Comparison of ENCODE assay signal across 12 cellular contexts in genomic region chr19:49663224-49663623, GRCh38. TPM values are rescaled to one million over a fixed set of nuclear protein-coding genes. Genes with fewer than 3 reads are reported as not detected.
DNase-seq lines count a peak whose midpoint lies in the region; ATAC-seq, FAIRE-seq and TF ChIP-seq lines count a peak whose summit lies in the region.
"Had no signal": no experiment of that assay in that cellular context is flagged by ENCODE, and none has a peak within 500 bp of the region (broad histone marks: within the 10 kb centered on the region; RNA-seq: fewer than 3 reads in every experiment).

No MANE protein-coding gene starts in this region.

- H3K36me3 ChIP-seq in CD8-positive, alpha-beta memory T cell (ENCODE audit: insufficient read depth, low read length), result peaks cover 33% of the 10 kb centered on the region
- peaks cover 23% of the 10 kb centered on the region for H3K36me3 ChIP-seq in astrocyte (ENCODE audit: insufficient read depth, low read length)
- peaks cover 42 to 59% of the 10 kb centered on the region in 2 donors for H3K36me3 ChIP-seq in neuronal stem cell (replicated peaks in 1 of 2; ENCODE audit: control insufficient read depth in 2 of 2, insufficient read depth in 2 of 2, low read length in 2 of 2)
- peaks cover 19 to 37% of the 10 kb centered on the region in 2 experiments for H3K36me3 ChIP-seq in SK-N-SH (replicated peaks in 1 of 2; ENCODE audit: control insufficient read depth in 1 of 2, insufficient read depth in 2 of 2, low read length in 1 of 2)

- no peak for ATAC-seq in HG02981 (IDR thresholded peaks at IDR 0.05; ENCODE audit: unreplicated experiment)

- H3K27ac Mint-ChIP-seq in CD8-positive, alpha-beta memory T cell, result peak overlapping the region; percentile 74 to 100 (median 98)
- H3K27ac Mint-ChIP-seq in IgD-negative memory B cell, result peak overlapping the region in 2 of 3 donors; percentile 98 to 99
- H3K27ac Mint-ChIP-seq in astrocyte (ENCODE audit: unreplicated experiment), result peak overlapping the region; percentile 31

- TF ChIP-seq CTCF in astrocyte (IDR thresholded peaks at IDR 0.05; ENCODE audit: insufficient read depth, low read depth, low read length) (no peak), SK-N-SH (IDR thresholded peaks at IDR 0.05) (no peak)

- POLR2A ChIA-PET in CD8-positive, alpha-beta memory T cell (lab: Charles Lee), result interaction anchor here (0.7 to 3.9 kb wide), 5 partner anchors 11 to 671 kb away, joined by 4 to 61 read pairs (median 14); partner anchors contain the start of genes PRMT1, RRAS and SCAF1
- POLR2A ChIA-PET in SK-N-SH (lab: Yijun Ruan, JAX), result interaction anchor here (2.2 kb wide), 1 partner anchor 17 kb away, joined by 7 read pairs; no protein-coding TSS in a partner anchor

- no peak for FAIRE-seq in astrocyte (lab: Jason Lieb, UNC)
- FAIRE-seq: GM12892, kidney had no signal

- CTCF ChIA-PET in CD8-positive, alpha-beta memory T cell (lab: Charles Lee), result interaction anchor here (1.4 to 3.7 kb wide), 3 partner anchors 11 to 22 kb away, joined by 3 to 26 read pairs (median 13); partner anchors contain the start of genes RRAS and SCAF1
- CTCF ChIA-PET in SK-N-SH (lab: Yijun Ruan, JAX), result interaction anchor here (9.4 kb wide), 1 partner anchor 13 kb away, joined by 78 read pairs; the partner anchor contains the start of gene PRMT1

- H3K4me1 Mint-ChIP-seq in CD8-positive, alpha-beta memory T cell, result peaks cover 31 to 55% (median 40%) of the 10 kb centered on the region in 3 donors
- H3K4me1 Mint-ChIP-seq in IgD-negative memory B cell, result peaks cover 17 to 21% (median 18%) of the 10 kb centered on the region in 3 donors
- H3K4me1 Mint-ChIP-seq in astrocyte (ENCODE audit: low read depth, unreplicated experiment), result peaks cover 9% of the 10 kb centered on the region

- H2BK120ac ChIP-seq in neuronal stem cell (ENCODE audit: low read depth, low read length), result no peak overlapping the region

- no peak overlapping the region for H2BK12ac ChIP-seq in neuronal stem cell (ENCODE audit: low read length)

- H3K4me3 ChIP-seq in CD8-positive, alpha-beta memory T cell (ENCODE audit: low read length), result peak overlapping the region; percentile 99
- H3K4me3 ChIP-seq in astrocyte (ENCODE audit: insufficient read depth, low read depth, low read length), result no peak overlapping the region
- no peak overlapping the region for H3K4me3 ChIP-seq in neuronal stem cell (ENCODE audit: low read length in 2 of 2)
- H3K4me3 ChIP-seq in SK-N-SH (ENCODE audit: low read depth in 2 of 2, low read length in 1 of 2), result no peak overlapping the region

- H3K9me3 Mint-ChIP-seq in CD8-positive, alpha-beta memory T cell, result no peaks in the 10 kb centered on the region
- H3K9me3 Mint-ChIP-seq in IgD-negative memory B cell (no peaks in the 10 kb centered on the region), astrocyte (ENCODE audit: unreplicated experiment) (no peaks in the 10 kb centered on the region)

- no peak overlapping the region for H3K18ac ChIP-seq in neuronal stem cell (ENCODE audit: low read length)

- H3K9me2 ChIP-seq in SK-N-SH, result no peaks in the 10 kb centered on the region

- no peak overlapping the region for H3K4me2 ChIP-seq in astrocyte (ENCODE audit: low read length)
- no peak overlapping the region for H3K4me2 ChIP-seq in neuronal stem cell (ENCODE audit: insufficient read depth, low read length, poor library complexity, severe bottlenecking)
- no peak overlapping the region for H3K4me2 ChIP-seq in SK-N-SH

- H3K9me3 ChIP-seq in CD8-positive, alpha-beta memory T cell (ENCODE audit: low read length), result no peaks in the 10 kb centered on the region
- H3K9me3 ChIP-seq in astrocyte (ENCODE audit: insufficient read depth, low read depth, low read length) (peaks cover 4% of the 10 kb centered on the region), neuronal stem cell (replicated peaks in 1 of 2; ENCODE audit: control insufficient read depth in 2 of 2, insufficient read depth in 1 of 2, low read depth in 1 of 2, low read length in 2 of 2) (peaks cover 4 to 5% of the 10 kb centered on the region in 2 donors), SK-N-SH (no peaks in the 10 kb centered on the region)

- WGBS in neuronal stem cell (ENCODE audit: extremely low coverage in 2 of 2, insufficient read length in 2 of 2, insufficient replicate concordance in 1 of 2), 2 donors, result no CpG with 5 or more reads among the region's 12 CpGs
- 89% methylated on average over 6 of the region's 12 CpGs for WGBS in SK-N-SH (ENCODE audit: low lambda C conversion rate)

- H4K8ac ChIP-seq in neuronal stem cell (ENCODE audit: low read depth, low read length), result no peak overlapping the region

- H3K4me3 Mint-ChIP-seq in CD8-positive, alpha-beta memory T cell, result peak overlapping the region; percentile 95 to 99 (median 97)
- H3K4me3 Mint-ChIP-seq in IgD-negative memory B cell (peak overlapping the region in 2 of 4 donors; percentile 80 to 96), astrocyte (ENCODE audit: unreplicated experiment) (no peak overlapping the region)

- no peak overlapping the region for H2BK15ac ChIP-seq in neuronal stem cell (ENCODE audit: low read length)

- peaks cover 8% of the 10 kb centered on the region for H3K79me1 ChIP-seq in neuronal stem cell (ENCODE audit: low read depth, low read length)

- peak overlapping the region; percentile 77 for H3K27ac ChIP-seq in CD8-positive, alpha-beta memory T cell (ENCODE audit: low read depth, low read length)
- H3K27ac ChIP-seq in astrocyte (ENCODE audit: low read depth, low read length), result no peak overlapping the region
- no peak overlapping the region for H3K27ac ChIP-seq in neuronal stem cell (replicated peaks; ENCODE audit: low read length)
- H3K27ac ChIP-seq in SK-N-SH (ENCODE audit: low read depth in 2 of 2, low read length in 1 of 2), result no peak overlapping the region; a peak in 1 of 4 replicates

- no peak overlapping the region for H4K91ac ChIP-seq in neuronal stem cell (ENCODE audit: low read depth, low read length, poor library complexity)

- no peak for TF ChIP-seq RAD21 in SK-N-SH (IDR thresholded peaks at IDR 0.05; ENCODE audit: low read length)

- H2BK5ac ChIP-seq in neuronal stem cell (ENCODE audit: low read length), result no peak overlapping the region

- TF ChIP-seq EP300 in SK-N-SH (IDR thresholded peaks at IDR 0.05; ENCODE audit: borderline replicate concordance in 1 of 2, low read depth in 1 of 2, low read length in 1 of 2), result no peak

- no peak overlapping the region for H3K23ac ChIP-seq in neuronal stem cell (ENCODE audit: low read depth, low read length, poor library complexity)

- H3K36me3 Mint-ChIP-seq in CD8-positive, alpha-beta memory T cell, result peaks cover 0 to 70% (median 4%) of the 10 kb centered on the region in 3 donors
- H3K36me3 Mint-ChIP-seq in IgD-negative memory B cell, result peaks cover 2% of the 10 kb centered on the region
- H3K36me3 Mint-ChIP-seq in astrocyte (ENCODE audit: low read depth, unreplicated experiment), result peaks cover 17% of the 10 kb centered on the region

- peaks cover 25% of the 10 kb centered on the region for H3F3A ChIP-seq in SK-N-SH (replicated peaks; ENCODE audit: insufficient read depth)

- H3K14ac ChIP-seq in neuronal stem cell (ENCODE audit: low read length), result no peak overlapping the region

- H3K79me2 ChIP-seq in astrocyte (ENCODE audit: insufficient read depth, low read length), result peaks cover 43% of the 10 kb centered on the region
- peaks cover 30% of the 10 kb centered on the region for H3K79me2 ChIP-seq in SK-N-SH (ENCODE audit: insufficient read depth)

- H2AK5ac ChIP-seq in neuronal stem cell (ENCODE audit: low read depth, low read length), result peak overlapping the region; percentile 25

- H3K4ac ChIP-seq in neuronal stem cell (ENCODE audit: low read length), result no peak overlapping the region

- H3K27me3 Mint-ChIP-seq in CD8-positive, alpha-beta memory T cell, result no peaks in the 10 kb centered on the region
- H3K27me3 Mint-ChIP-seq in IgD-negative memory B cell (peaks cover 2% of the 10 kb centered on the region), astrocyte (ENCODE audit: low read depth, unreplicated experiment) (no peaks in the 10 kb centered on the region)

- no peak for DNase-seq in CD8-positive, alpha-beta memory T cell
- DNase-seq in astrocyte (ENCODE audit: low read depth), result no peak
- no peak for DNase-seq in neuronal stem cell (ENCODE audit: low spot score)
- DNase-seq in SK-N-SH, result no peak
- no peak for DNase-seq in dermis blood vessel endothelial cell
- DNase-seq: activated gamma-delta T cell treated with Interleukin-2 at 50 U/mL for 16 hours, cortex of kidney, kidney, NCI-H2171 had no signal

- no peak overlapping the region for H3K9ac ChIP-seq in astrocyte (ENCODE audit: low read length)
- H3K9ac ChIP-seq in neuronal stem cell (ENCODE audit: low read depth, low read length, poor library complexity), result no peak overlapping the region
- no peak overlapping the region for H3K9ac ChIP-seq in SK-N-SH

- peaks cover 29% of the 10 kb centered on the region for H3K4me1 ChIP-seq in CD8-positive, alpha-beta memory T cell (ENCODE audit: insufficient read depth, low read length)
- H3K4me1 ChIP-seq in astrocyte (ENCODE audit: insufficient read depth, low read length) (peaks cover 21% of the 10 kb centered on the region), neuronal stem cell (ENCODE audit: control insufficient read depth in 2 of 2, insufficient read depth in 1 of 2, low read depth in 1 of 2, low read length in 2 of 2) (peaks cover 3 to 10% of the 10 kb centered on the region in 2 donors), SK-N-SH (ENCODE audit: control insufficient read depth in 1 of 2, insufficient read depth in 2 of 2, low read depth in 1 of 2, low read length in 1 of 2) (peaks cover 9 to 15% of the 10 kb centered on the region in 2 experiments; a peak in 3 of 4 replicates)

- peaks cover 36% of the 10 kb centered on the region for H4K20me1 ChIP-seq in astrocyte (ENCODE audit: insufficient read depth, low read length)
- no peaks in the 10 kb centered on the region for H4K20me1 ChIP-seq in SK-N-SH (ENCODE audit: insufficient read depth)

- no peak overlapping the region for H2AFZ ChIP-seq in astrocyte (ENCODE audit: low read depth, low read length)
- no peak overlapping the region for H2AFZ ChIP-seq in neuronal stem cell (ENCODE audit: low read length)
- no peak overlapping the region for H2AFZ ChIP-seq in SK-N-SH (ENCODE audit: low read depth)

- no peaks in the 10 kb centered on the region for H3K27me3 ChIP-seq in CD8-positive, alpha-beta memory T cell (ENCODE audit: insufficient read depth, low read length, poor library complexity, severe bottlenecking)
- H3K27me3 ChIP-seq in astrocyte (ENCODE audit: insufficient read depth, low read length) (no peaks in the 10 kb centered on the region), neuronal stem cell (ENCODE audit: control insufficient read depth in 3 of 3, insufficient read depth in 3 of 3, low read depth in 1 of 3, low read length in 3 of 3) (no peaks in the 10 kb centered on the region), SK-N-SH (ENCODE audit: insufficient read depth) (no peaks in the 10 kb centered on the region)

RNA-seq across cellular contexts. Expression of gene IRF3, which starts 2.4 kb away (rescaled TPM):
- 100 to 1,000 TPM; 118 to 127 TPM for total RNA-seq in CD8-positive, alpha-beta memory T cell
- polyA plus RNA-seq in CD8-positive, alpha-beta memory T cell, result 81.7 TPM
- 66.0 TPM for polyA plus RNA-seq in IgD-negative memory B cell
- 63.0 and 68.1 TPM in 2 replicates for total RNA-seq in astrocyte
- 68.3 TPM for polyA plus RNA-seq in neuronal stem cell (2013, experiment 1 of 2)
- polyA plus RNA-seq in neuronal stem cell (2013, experiment 2 of 2), result 66.0 TPM
- 85.9 and 112 TPM in 2 replicates for polyA plus RNA-seq in SK-N-SH (2012; rRNA removed)
- 37.9 and 61.4 TPM in 2 replicates for polyA plus RNA-seq in SK-N-SH (2012; cell fraction: cytosol; rRNA removed)
- polyA plus RNA-seq in SK-N-SH (2012; cell fraction: nucleus; rRNA removed), result 301 and 750 TPM in 2 replicates
- 47.3 and 79.9 TPM in 2 replicates for total RNA-seq in dermis blood vessel endothelial cell

RNA-seq across cellular contexts. Expression of gene BCL2L12, which starts 2.5 kb away (rescaled TPM):
- 10 to 100 TPM; 68.2 to 70.9 TPM for total RNA-seq in CD8-positive, alpha-beta memory T cell
- 18.9 TPM for polyA plus RNA-seq in CD8-positive, alpha-beta memory T cell
- polyA plus RNA-seq in IgD-negative memory B cell, result 16.8 TPM
- 26.6 and 31.5 TPM in 2 replicates for total RNA-seq in astrocyte
- 124 TPM for polyA plus RNA-seq in neuronal stem cell (2013, experiment 1 of 2)
- polyA plus RNA-seq in neuronal stem cell (2013, experiment 2 of 2), result 114 TPM
- 20.3 and 27.9 TPM in 2 replicates for polyA plus RNA-seq in SK-N-SH (2012; rRNA removed)
- polyA plus RNA-seq in SK-N-SH (2012; cell fraction: cytosol; rRNA removed), result 11.9 and 15.4 TPM in 2 replicates
- 18.2 and 30.0 TPM in 2 replicates for polyA plus RNA-seq in SK-N-SH (2012; cell fraction: nucleus; rRNA removed)
- 3.1 and 9.2 TPM in 2 replicates for total RNA-seq in dermis blood vessel endothelial cell

RNA-seq across cellular contexts. Expression of gene PRMT1, which starts 13.8 kb away (rescaled TPM):
- 100 to 1,000 TPM; 529 to 537 TPM for total RNA-seq in CD8-positive, alpha-beta memory T cell
- 135 TPM for polyA plus RNA-seq in CD8-positive, alpha-beta memory T cell
- polyA plus RNA-seq in IgD-negative memory B cell, result 187 TPM
- total RNA-seq in astrocyte, result 215 and 235 TPM in 2 replicates
- polyA plus RNA-seq in neuronal stem cell (2013, experiment 1 of 2), result 433 TPM
- 420 TPM for polyA plus RNA-seq in neuronal stem cell (2013, experiment 2 of 2)
- polyA plus RNA-seq in SK-N-SH (2012; rRNA removed), result 774 and 789 TPM in 2 replicates
- polyA plus RNA-seq in SK-N-SH (2012; cell fraction: cytosol; rRNA removed), result 388 and 605 TPM in 2 replicates
- 501 and 596 TPM in 2 replicates for polyA plus RNA-seq in SK-N-SH (2012; cell fraction: nucleus; rRNA removed)
- total RNA-seq in dermis blood vessel endothelial cell, result 282 and 338 TPM in 2 replicates

RNA-seq across cellular contexts. Expression of gene SCAF1, which starts 21.2 kb away (rescaled TPM):
- total RNA-seq in CD8-positive, alpha-beta memory T cell, result 10 to 100 TPM; 79.2 to 79.7 TPM
- polyA plus RNA-seq in CD8-positive, alpha-beta memory T cell, result 3.2 TPM
- polyA plus RNA-seq in IgD-negative memory B cell (3.4 TPM), SK-N-SH (2012; rRNA removed) (5.5 and 9.5 TPM in 2 replicates)
- total RNA-seq in astrocyte (105 and 107 TPM in 2 replicates), dermis blood vessel endothelial cell (11.9 and 26.5 TPM in 2 replicates)
- 46.4 TPM for polyA plus RNA-seq in neuronal stem cell (2013, experiment 1 of 2)
- 48.0 TPM for polyA plus RNA-seq in neuronal stem cell (2013, experiment 2 of 2)
- polyA plus RNA-seq in SK-N-SH (2012; cell fraction: cytosol; rRNA removed), result 9.1 and 15.9 TPM in 2 replicates
- 51.6 and 91.2 TPM in 2 replicates for polyA plus RNA-seq in SK-N-SH (2012; cell fraction: nucleus; rRNA removed)

RNA-seq across cellular contexts. Expression of gene RRAS, which starts 23.3 kb away (rescaled TPM):
- 1 to 10 TPM; 5.3 to 5.8 TPM for total RNA-seq in CD8-positive, alpha-beta memory T cell
- 16.0 TPM for polyA plus RNA-seq in CD8-positive, alpha-beta memory T cell
- 18.4 TPM for polyA plus RNA-seq in IgD-negative memory B cell
- 94.7 and 104 TPM in 2 replicates for total RNA-seq in astrocyte
- polyA plus RNA-seq in neuronal stem cell (2013, experiment 1 of 2), result 24.4 TPM
- 23.5 TPM for polyA plus RNA-seq in neuronal stem cell (2013, experiment 2 of 2)
- polyA plus RNA-seq in SK-N-SH (2012; rRNA removed), result 113 and 141 TPM in 2 replicates
- polyA plus RNA-seq in SK-N-SH (2012; cell fraction: cytosol; rRNA removed), result 75.1 and 114 TPM in 2 replicates
- 85.4 and 90.9 TPM in 2 replicates for polyA plus RNA-seq in SK-N-SH (2012; cell fraction: nucleus; rRNA removed)
- 24.3 and 28.6 TPM in 2 replicates for total RNA-seq in dermis blood vessel endothelial cell

Comparison
In these comparisons a context has a peak if more than half of its experiments do, and no peak if none do; other contexts are left out.
1. H3K27ac Mint-ChIP-seq: peak in every context shown above with its lines; median percentile 98 in CD8-positive, alpha-beta memory T cell; 98 in IgD-negative memory B cell; 31 in astrocyte.